Comparison of ENCODE assay signal across 8 cellular contexts in genomic region chr2:25376750-25377621, GRCh38. TPM values are rescaled to one million over a fixed set of nuclear protein-coding genes. Genes with fewer than 3 reads are reported as not detected.
DNase-seq lines count a peak whose midpoint lies in the region; ATAC-seq, FAIRE-seq and TF ChIP-seq lines count a peak whose summit lies in the region.

No MANE protein-coding gene starts in this region.

- peaks cover 4% of the 10 kb centered on the region for H3K27me3 Mint-ChIP-seq in nephron progenitor cell (ENCODE audit: low read depth, poor library complexity)

- peaks cover 17% of the 10 kb centered on the region for H3K9me3 Mint-ChIP-seq in nephron progenitor cell

- FAIRE-seq in RCC 7860 (lab: Jason Lieb, UNC), result no peak

- peaks cover 43% of the 10 kb centered on the region for H3K4me1 Mint-ChIP-seq in nephron progenitor cell

- H3K27ac Mint-ChIP-seq in nephron progenitor cell, result no peak overlapping the region

- peak overlapping the region; percentile 66 for H3K4me3 Mint-ChIP-seq in nephron progenitor cell

- peak; percentile 98 for ATAC-seq in stimulated activated naive CD8-positive, alpha-beta T cell treated with anti-CD3 and anti-CD28 coated beads, Interleukin-15, Interleukin-2, amounts not matched to agents 100 U/mL and 50 U/mL, for 24 hours

- DNase-seq in ELR (ENCODE audit: low read depth) (peak; percentile 80), H4 (ENCODE audit: low spot score) (peak; percentile 75), LHCN-M2 (ENCODE audit: low read depth) (peak; percentile 83), RCC 7860 (ENCODE audit: low spot score) (peak; percentile 64), fibroblast of mammary gland (ENCODE audit: low read depth) (peak; percentile 66), nephron progenitor cell (peak; percentile 91)
- DNase-seq in activated T-helper 1 cell treated with anti-CD3 and anti-CD28 coated beads, Interleukin-2, amount 50 U/mL, for 16 hours (ENCODE audit: low read depth in 1 of 2, low spot score in 1 of 2), result peak; percentile 82 to 91
- peak; percentile 96 for DNase-seq in stimulated activated naive CD8-positive, alpha-beta T cell treated with anti-CD3 and anti-CD28 coated beads, Interleukin-15, Interleukin-2, amounts not matched to agents 100 U/mL and 50 U/mL, for 24 hours

- H3K36me3 Mint-ChIP-seq in nephron progenitor cell (ENCODE audit: low read depth), result peaks cover 27% of the 10 kb centered on the region

- TF ChIP-seq CTCF in fibroblast of mammary gland (conservative IDR thresholded peaks at IDR 0.05; ENCODE audit: control insufficient read depth, insufficient read depth, low read depth, low read length) (peak; percentile 39), nephron progenitor cell (IDR thresholded peaks at IDR 0.05) (peak; percentile 98)

- peak overlapping the region; percentile 22 for H3K4me3 ChIP-seq in fibroblast of mammary gland (ENCODE audit: control insufficient read depth, low read depth, low read length)

RNA-seq across cellular contexts. Expression of gene DNMT3A, which starts 35.3 kb away (rescaled TPM):
- total RNA-seq in H4 (2014; rRNA removed; shearing (Covaris generic)), result 1.5 and 2.4 TPM in 2 replicates
- 3.1 and 5.0 TPM in 2 replicates for total RNA-seq in LHCN-M2 (2014; rRNA removed)
- polyA plus RNA-seq in LHCN-M2 (2012), result 6.0 TPM

Comparison
In these comparisons a context has a peak if more than half of its experiments do, and no peak if none do; other contexts are left out.
1. Peak in every context shown above with its lines: DNase-seq, ATAC-seq and H3K4me3 ChIP-seq.